Comparison of ENCODE assay signal across 1 cellular context in genomic region chr2:64751286-64752260, GRCh38.
TF ChIP-seq lines count a peak whose summit lies in the region.

No MANE protein-coding gene starts in this region.

TF ChIP-seq in HepG2, 621 proteins besides CTCF, POLR2A, EP300 and RAD21 (continued from another document and continues in another):
- peak; percentile 79 for TF ChIP-seq ZNF883 (CRISPR knock-in tag; IDR thresholded peaks at IDR 0.05; ENCODE audit: not compliant biosample characterization)
- no peak for TF ChIP-seq LBX2 (CRISPR knock-in tag; IDR thresholded peaks at IDR 0.05; ENCODE audit: borderline replicate concordance)
- TF ChIP-seq E2F5 (CRISPR knock-in tag; conservative IDR thresholded peaks at IDR 0.05) = no peak
- peak; percentile 81; the same call in 1 of the 2 replicates for TF ChIP-seq ZMYM3 (CRISPR knock-in tag; IDR thresholded peaks at IDR 0.05)
- TF ChIP-seq ZNF331 (CRISPR knock-in tag; IDR thresholded peaks at IDR 0.05) = peak; percentile 55; the same call in 1 of the 2 replicates
- TF ChIP-seq, protein P1, sequence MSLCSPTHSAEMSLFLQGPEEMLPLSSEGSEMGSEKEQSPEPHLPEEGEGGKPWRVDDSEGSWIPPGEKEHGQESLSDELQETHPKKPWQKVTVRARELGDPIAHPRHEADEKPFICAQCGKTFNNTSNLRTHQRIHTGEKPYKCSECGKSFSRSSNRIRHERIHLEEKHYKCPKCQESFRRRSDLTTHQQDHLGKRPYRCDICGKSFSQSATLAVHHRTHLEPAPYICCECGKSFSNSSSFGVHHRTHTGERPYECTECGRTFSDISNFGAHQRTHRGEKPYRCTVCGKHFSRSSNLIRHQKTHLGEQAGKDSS (CRISPR knock-in tag; IDR thresholded peaks at IDR 0.05; ENCODE audit: borderline replicate concordance, low read depth) = peak; percentile 53; the same call in 1 of the 2 replicates
- 0 out of 2 replicates have a peak, but pooled peaks have one; percentile 69 for TF ChIP-seq ESRRA (CRISPR knock-in tag; IDR thresholded peaks at IDR 0.05; ENCODE audit: low read depth)
- TF ChIP-seq NAIF1 (CRISPR knock-in tag; IDR thresholded peaks at IDR 0.05; ENCODE audit: borderline replicate concordance) = 0 out of 2 replicates have a peak, but pooled peaks have one; percentile 31
- no peak for TF ChIP-seq TCF12 (IDR thresholded peaks at IDR 0.05)
- TF ChIP-seq TCF12 (CRISPR knock-in tag; IDR thresholded peaks at IDR 0.05) = peak; percentile 88
- TF ChIP-seq FOSL1 (CRISPR knock-in tag; IDR thresholded peaks at IDR 0.05; ENCODE audit: borderline replicate concordance) = no peak
- peak; percentile 59; the same call in 1 of the 2 replicates for TF ChIP-seq HIVEP1 (CRISPR knock-in tag; IDR thresholded peaks at IDR 0.05)
- no peak for TF ChIP-seq TRIM24 (CRISPR knock-in tag; IDR thresholded peaks at IDR 0.05)
- no peak for TF ChIP-seq SRF (IDR thresholded peaks at IDR 0.05; ENCODE audit: low read depth, low read length)
- TF ChIP-seq ZBTB20 (CRISPR knock-in tag; IDR thresholded peaks at IDR 0.05; ENCODE audit: borderline replicate concordance, low read depth) = peak; percentile 55
- TF ChIP-seq KLF16 (CRISPR knock-in tag; IDR thresholded peaks at IDR 0.05) = peak in 1 of 2 experiments; percentile 49; a peak in 1 of 4 replicates
- peak; percentile 43; the same call in 1 of the 2 replicates for TF ChIP-seq ZMAT3 (CRISPR knock-in tag; conservative IDR thresholded peaks at IDR 0.05)
- TF ChIP-seq ZNF414 (CRISPR knock-in tag; IDR thresholded peaks at IDR 0.05) = peak; percentile 57; the same call in 1 of the 2 replicates
- TF ChIP-seq NCOR1 (IDR thresholded peaks at IDR 0.05; ENCODE audit: borderline replicate concordance, low read length) = no peak
- TF ChIP-seq, protein P2, sequence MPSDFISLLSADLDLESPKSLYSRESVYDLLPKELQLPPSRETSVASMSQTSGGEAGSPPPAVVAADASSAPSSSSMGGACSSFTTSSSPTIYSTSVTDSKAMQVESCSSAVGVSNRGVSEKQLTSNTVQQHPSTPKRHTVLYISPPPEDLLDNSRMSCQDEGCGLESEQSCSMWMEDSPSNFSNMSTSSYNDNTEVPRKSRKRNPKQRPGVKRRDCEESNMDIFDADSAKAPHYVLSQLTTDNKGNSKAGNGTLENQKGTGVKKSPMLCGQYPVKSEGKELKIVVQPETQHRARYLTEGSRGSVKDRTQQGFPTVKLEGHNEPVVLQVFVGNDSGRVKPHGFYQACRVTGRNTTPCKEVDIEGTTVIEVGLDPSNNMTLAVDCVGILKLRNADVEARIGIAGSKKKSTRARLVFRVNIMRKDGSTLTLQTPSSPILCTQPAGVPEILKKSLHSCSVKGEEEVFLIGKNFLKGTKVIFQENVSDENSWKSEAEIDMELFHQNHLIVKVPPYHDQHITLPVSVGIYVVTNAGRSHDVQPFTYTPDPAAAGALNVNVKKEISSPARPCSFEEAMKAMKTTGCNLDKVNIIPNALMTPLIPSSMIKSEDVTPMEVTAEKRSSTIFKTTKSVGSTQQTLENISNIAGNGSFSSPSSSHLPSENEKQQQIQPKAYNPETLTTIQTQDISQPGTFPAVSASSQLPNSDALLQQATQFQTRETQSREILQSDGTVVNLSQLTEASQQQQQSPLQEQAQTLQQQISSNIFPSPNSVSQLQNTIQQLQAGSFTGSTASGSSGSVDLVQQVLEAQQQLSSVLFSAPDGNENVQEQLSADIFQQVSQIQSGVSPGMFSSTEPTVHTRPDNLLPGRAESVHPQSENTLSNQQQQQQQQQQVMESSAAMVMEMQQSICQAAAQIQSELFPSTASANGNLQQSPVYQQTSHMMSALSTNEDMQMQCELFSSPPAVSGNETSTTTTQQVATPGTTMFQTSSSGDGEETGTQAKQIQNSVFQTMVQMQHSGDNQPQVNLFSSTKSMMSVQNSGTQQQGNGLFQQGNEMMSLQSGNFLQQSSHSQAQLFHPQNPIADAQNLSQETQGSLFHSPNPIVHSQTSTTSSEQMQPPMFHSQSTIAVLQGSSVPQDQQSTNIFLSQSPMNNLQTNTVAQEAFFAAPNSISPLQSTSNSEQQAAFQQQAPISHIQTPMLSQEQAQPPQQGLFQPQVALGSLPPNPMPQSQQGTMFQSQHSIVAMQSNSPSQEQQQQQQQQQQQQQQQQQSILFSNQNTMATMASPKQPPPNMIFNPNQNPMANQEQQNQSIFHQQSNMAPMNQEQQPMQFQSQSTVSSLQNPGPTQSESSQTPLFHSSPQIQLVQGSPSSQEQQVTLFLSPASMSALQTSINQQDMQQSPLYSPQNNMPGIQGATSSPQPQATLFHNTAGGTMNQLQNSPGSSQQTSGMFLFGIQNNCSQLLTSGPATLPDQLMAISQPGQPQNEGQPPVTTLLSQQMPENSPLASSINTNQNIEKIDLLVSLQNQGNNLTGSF (CRISPR knock-in tag; IDR thresholded peaks at IDR 0.05) = peak; percentile 52; the same call in 1 of the 2 replicates
- TF ChIP-seq NR0B2 (CRISPR knock-in tag; IDR thresholded peaks at IDR 0.05) = no peak
- TF ChIP-seq MAFK (conservative IDR thresholded peaks at IDR 0.05 in 1 of 2, IDR thresholded peaks at IDR 0.05 in 1 of 2; ENCODE audit: low read length in 2 of 2) = no peak
- TF ChIP-seq, protein P3, sequence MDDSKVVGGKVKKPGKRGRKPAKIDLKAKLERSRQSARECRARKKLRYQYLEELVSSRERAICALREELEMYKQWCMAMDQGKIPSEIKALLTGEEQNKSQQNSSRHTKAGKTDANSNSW (CRISPR knock-in tag; IDR thresholded peaks at IDR 0.05; ENCODE audit: borderline replicate concordance) = no peak
- TF ChIP-seq, protein P4, sequence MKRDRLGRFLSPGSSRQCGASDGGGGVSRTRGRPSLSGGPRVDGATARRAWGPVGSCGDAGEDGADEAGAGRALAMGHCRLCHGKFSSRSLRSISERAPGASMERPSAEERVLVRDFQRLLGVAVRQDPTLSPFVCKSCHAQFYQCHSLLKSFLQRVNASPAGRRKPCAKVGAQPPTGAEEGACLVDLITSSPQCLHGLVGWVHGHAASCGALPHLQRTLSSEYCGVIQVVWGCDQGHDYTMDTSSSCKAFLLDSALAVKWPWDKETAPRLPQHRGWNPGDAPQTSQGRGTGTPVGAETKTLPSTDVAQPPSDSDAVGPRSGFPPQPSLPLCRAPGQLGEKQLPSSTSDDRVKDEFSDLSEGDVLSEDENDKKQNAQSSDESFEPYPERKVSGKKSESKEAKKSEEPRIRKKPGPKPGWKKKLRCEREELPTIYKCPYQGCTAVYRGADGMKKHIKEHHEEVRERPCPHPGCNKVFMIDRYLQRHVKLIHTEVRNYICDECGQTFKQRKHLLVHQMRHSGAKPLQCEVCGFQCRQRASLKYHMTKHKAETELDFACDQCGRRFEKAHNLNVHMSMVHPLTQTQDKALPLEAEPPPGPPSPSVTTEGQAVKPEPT (CRISPR knock-in tag; IDR thresholded peaks at IDR 0.05; ENCODE audit: low read depth) = peak; percentile 95
- no peak for TF ChIP-seq REXO4 (CRISPR knock-in tag; IDR thresholded peaks at IDR 0.05; ENCODE audit: borderline replicate concordance)
- TF ChIP-seq ZNF264 (CRISPR knock-in tag; IDR thresholded peaks at IDR 0.05) = no peak
- no peak for TF ChIP-seq AGO2 (optimal IDR thresholded peaks at IDR 0.05; ENCODE audit: low read depth, low read length)
- peak; percentile 88 for TF ChIP-seq SSRP1 (CRISPR knock-in tag; IDR thresholded peaks at IDR 0.05)
- no peak for TF ChIP-seq SOX13 (IDR thresholded peaks at IDR 0.05)
- peak in 1 of 2 experiments; percentile 78; a peak in 2 of 4 replicates for TF ChIP-seq SOX13 (CRISPR knock-in tag; conservative IDR thresholded peaks at IDR 0.05 in 1 of 2, IDR thresholded peaks at IDR 0.05 in 1 of 2)
- TF ChIP-seq SKIL (CRISPR knock-in tag; IDR thresholded peaks at IDR 0.05; ENCODE audit: borderline replicate concordance) = peak; percentile 61; the same call in 1 of the 2 replicates
- TF ChIP-seq, protein P5, sequence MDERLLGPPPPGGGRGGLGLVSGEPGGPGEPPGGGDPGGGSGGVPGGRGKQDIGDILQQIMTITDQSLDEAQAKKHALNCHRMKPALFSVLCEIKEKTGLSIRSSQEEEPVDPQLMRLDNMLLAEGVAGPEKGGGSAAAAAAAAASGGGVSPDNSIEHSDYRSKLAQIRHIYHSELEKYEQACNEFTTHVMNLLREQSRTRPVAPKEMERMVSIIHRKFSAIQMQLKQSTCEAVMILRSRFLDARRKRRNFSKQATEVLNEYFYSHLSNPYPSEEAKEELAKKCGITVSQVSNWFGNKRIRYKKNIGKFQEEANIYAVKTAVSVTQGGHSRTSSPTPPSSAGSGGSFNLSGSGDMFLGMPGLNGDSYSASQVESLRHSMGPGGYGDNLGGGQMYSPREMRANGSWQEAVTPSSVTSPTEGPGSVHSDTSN (CRISPR knock-in tag; IDR thresholded peaks at IDR 0.05) = peak; percentile 94
- TF ChIP-seq, protein P6, sequence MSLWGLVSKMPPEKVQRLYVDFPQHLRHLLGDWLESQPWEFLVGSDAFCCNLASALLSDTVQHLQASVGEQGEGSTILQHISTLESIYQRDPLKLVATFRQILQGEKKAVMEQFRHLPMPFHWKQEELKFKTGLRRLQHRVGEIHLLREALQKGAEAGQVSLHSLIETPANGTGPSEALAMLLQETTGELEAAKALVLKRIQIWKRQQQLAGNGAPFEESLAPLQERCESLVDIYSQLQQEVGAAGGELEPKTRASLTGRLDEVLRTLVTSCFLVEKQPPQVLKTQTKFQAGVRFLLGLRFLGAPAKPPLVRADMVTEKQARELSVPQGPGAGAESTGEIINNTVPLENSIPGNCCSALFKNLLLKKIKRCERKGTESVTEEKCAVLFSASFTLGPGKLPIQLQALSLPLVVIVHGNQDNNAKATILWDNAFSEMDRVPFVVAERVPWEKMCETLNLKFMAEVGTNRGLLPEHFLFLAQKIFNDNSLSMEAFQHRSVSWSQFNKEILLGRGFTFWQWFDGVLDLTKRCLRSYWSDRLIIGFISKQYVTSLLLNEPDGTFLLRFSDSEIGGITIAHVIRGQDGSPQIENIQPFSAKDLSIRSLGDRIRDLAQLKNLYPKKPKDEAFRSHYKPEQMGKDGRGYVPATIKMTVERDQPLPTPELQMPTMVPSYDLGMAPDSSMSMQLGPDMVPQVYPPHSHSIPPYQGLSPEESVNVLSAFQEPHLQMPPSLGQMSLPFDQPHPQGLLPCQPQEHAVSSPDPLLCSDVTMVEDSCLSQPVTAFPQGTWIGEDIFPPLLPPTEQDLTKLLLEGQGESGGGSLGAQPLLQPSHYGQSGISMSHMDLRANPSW (CRISPR knock-in tag; IDR thresholded peaks at IDR 0.05; ENCODE audit: borderline replicate concordance) = no peak
- no peak for TF ChIP-seq ZNF256 (CRISPR knock-in tag; conservative IDR thresholded peaks at IDR 0.05)
- no peak for TF ChIP-seq GPN1 (CRISPR knock-in tag; IDR thresholded peaks at IDR 0.05; ENCODE audit: borderline replicate concordance)
- TF ChIP-seq FOSL2 (CRISPR knock-in tag; IDR thresholded peaks at IDR 0.05) = peak; percentile 55; the same call in 1 of the 2 replicates
- TF ChIP-seq GPBP1L1 (CRISPR knock-in tag; IDR thresholded peaks at IDR 0.05) = no peak
- no peak for TF ChIP-seq ZNF343 (CRISPR knock-in tag; IDR thresholded peaks at IDR 0.05)
- TF ChIP-seq ZNF530 (CRISPR knock-in tag; IDR thresholded peaks at IDR 0.05; ENCODE audit: low read depth) = no peak
- peak; percentile 78; the same call in 1 of the 2 replicates for TF ChIP-seq ZNF160 (CRISPR knock-in tag; IDR thresholded peaks at IDR 0.05)
- peak; percentile 12; the same call in 1 of the 2 replicates for TF ChIP-seq ZNF792 (CRISPR knock-in tag; IDR thresholded peaks at IDR 0.05)
- TF ChIP-seq MYNN (CRISPR knock-in tag; IDR thresholded peaks at IDR 0.05; ENCODE audit: low read depth) = no peak; the same call in none of the 2 replicates
- TF ChIP-seq REL (CRISPR knock-in tag; conservative IDR thresholded peaks at IDR 0.05) = no peak
- peak; percentile 19; the same call in 1 of the 2 replicates for TF ChIP-seq ZKSCAN1 (IDR thresholded peaks at IDR 0.05; ENCODE audit: low read length)
- no peak for TF ChIP-seq ZNF879 (CRISPR knock-in tag; IDR thresholded peaks at IDR 0.05)
